ENCODE assay signal across 18 cellular contexts in the genomic region with DNA sequence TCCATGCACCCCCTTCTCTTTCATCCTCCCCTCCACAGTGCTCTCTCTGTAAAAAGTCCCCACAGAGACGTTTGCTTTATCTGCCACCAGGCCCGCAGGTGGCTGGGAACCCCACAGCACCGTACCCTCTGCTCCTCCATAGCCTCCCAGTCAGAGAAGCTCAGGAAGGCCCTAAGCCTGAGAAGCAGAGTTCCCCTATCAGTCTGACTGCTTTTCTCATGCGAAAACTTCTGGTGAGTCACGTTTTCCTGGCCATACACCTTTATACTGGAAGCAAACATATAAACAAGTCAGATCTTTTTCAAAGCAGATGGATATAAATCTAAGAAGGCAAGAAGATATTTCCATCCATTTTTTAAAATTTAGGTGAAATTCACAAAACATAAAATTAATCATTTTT. TPM values are rescaled to one million over a fixed set of nuclear protein-coding genes. Genes with fewer than 3 reads are reported as not detected.
DNase-seq lines count a peak whose midpoint lies in the region; ATAC-seq, FAIRE-seq and TF ChIP-seq lines count a peak whose summit lies in the region.
"Had no signal": no experiment of that assay in that cellular context is flagged by ENCODE, and none has a peak within 500 bp of the region (broad histone marks: within the 10 kb centered on the region; RNA-seq: fewer than 3 reads in every experiment).

No MANE protein-coding gene starts in this region.

- H3K36me3 ChIP-seq in H1 (ENCODE audit: control insufficient read depth in 2 of 4, insufficient read depth in 4 of 4, low read length in 3 of 4) (no peaks in the 10 kb centered on the region), sigmoid colon (no peaks in the 10 kb centered on the region)
- H3K36me3 ChIP-seq: ascending aorta, right lobe of liver, upper lobe of right lung had no signal

- no peak overlapping the region for H3K27ac Mint-ChIP-seq in activated CD8-positive, alpha-beta T cell treated with anti-CD3 and anti-CD28 coated beads for 36 hours
- H3K27ac Mint-ChIP-seq in activated CD8-positive, alpha-beta T cell treated with anti-CD3 and anti-CD28 coated beads, Interleukin-2, amount 10 ng/mL, durations not matched to agents 7 days and 5 days = no peak overlapping the region
- H3K27ac Mint-ChIP-seq in stimulated activated memory B cell treated with anti-CD40 and anti-IgM and Interleukin-4, amounts not matched to agents 10 μg/mL and 1 μg/mL and 100 μg/mL, for 72 hours = peak overlapping the region; percentile 99
- H3K27ac Mint-ChIP-seq in activated CD4-positive, alpha-beta memory T cell treated with anti-CD3 and anti-CD28 coated beads for 36 hours = no peak overlapping the region

- H3K4me1 ChIP-seq in H1 (replicated peaks in 1 of 4; ENCODE audit: control insufficient read depth in 3 of 4, insufficient read depth in 4 of 4, low read length in 3 of 4) (peaks cover 0 to 3% (median 0%) of the 10 kb centered on the region in 4 experiments; a peak in 1 of 7 replicates), sigmoid colon (peaks cover 0 to 14% (median 13%) of the 10 kb centered on the region in 4 donors)
- H3K4me1 ChIP-seq: right lobe of liver had no signal

- no peaks in the 10 kb centered on the region; a peak in 1 of 7 replicates for H3K27me3 ChIP-seq in H1 (replicated peaks in 1 of 4; ENCODE audit: control insufficient read depth in 3 of 4, extremely low read depth in 1 of 4, insufficient read depth in 3 of 4, low read length in 3 of 4)
- no peaks in the 10 kb centered on the region for H3K27me3 ChIP-seq in sigmoid colon
- H3K27me3 ChIP-seq: ascending aorta, right lobe of liver, upper lobe of right lung had no signal

- H2BK120ac ChIP-seq in H1 (replicated peaks; ENCODE audit: low read depth, low read length) = no peak overlapping the region

- intact Hi-C loops in activated CD8-positive, alpha-beta T cell treated with anti-CD3 and anti-CD28 coated beads for 36 hours (cut with micrococcal nuclease) = no loop called here
- intact Hi-C loops in activated CD4-positive, alpha-beta memory T cell treated with anti-CD3 and anti-CD28 coated beads for 36 hours (cut with micrococcal nuclease) = no loop called here
- intact Hi-C loops in sigmoid colon (cut with DNase I) = no loop called here

- H3K23ac ChIP-seq in H1 (ENCODE audit: insufficient read length) = no peak overlapping the region

- H3K4me3 ChIP-seq in H1 (ENCODE audit: extremely low read depth in 1 of 4, insufficient read depth in 2 of 4, low read depth in 3 of 4, low read length in 4 of 4) (no peak overlapping the region), sigmoid colon (no peak overlapping the region)
- H3K4me3 ChIP-seq: ascending aorta, K562, right lobe of liver, upper lobe of right lung had no signal

- TF ChIP-seq POLR2A in H1 (IDR thresholded peaks at IDR 0.05; ENCODE audit: control extremely low read depth in 1 of 2, low read depth in 2 of 2, low read length in 2 of 2) (no peak), sigmoid colon (IDR thresholded peaks at IDR 0.05) (no peak)

- no peak for TF ChIP-seq EP300 in H1 (IDR thresholded peaks at IDR 0.05; ENCODE audit: borderline replicate concordance in 1 of 2, low read depth in 2 of 2, low read length in 2 of 2)
- no peak for TF ChIP-seq EP300 in sigmoid colon (IDR thresholded peaks at IDR 0.05)

- H3K18ac ChIP-seq in H1 (ENCODE audit: extremely low read depth, low read length) = no peak overlapping the region

- no peak overlapping the region for H3K9ac ChIP-seq in H1 (replicated peaks in 1 of 4; ENCODE audit: extremely low read depth in 1 of 4, low read depth in 3 of 4, low read length in 3 of 4)

- H3K4me3 Mint-ChIP-seq in activated CD8-positive, alpha-beta T cell treated with anti-CD3 and anti-CD28 coated beads for 36 hours = no peak overlapping the region
- no peak overlapping the region for H3K4me3 Mint-ChIP-seq in activated CD8-positive, alpha-beta T cell treated with anti-CD3 and anti-CD28 coated beads, Interleukin-2, amount 10 ng/mL, durations not matched to agents 7 days and 5 days
- H3K4me3 Mint-ChIP-seq in stimulated activated memory B cell treated with anti-CD40 and anti-IgM and Interleukin-4, amounts not matched to agents 10 μg/mL and 1 μg/mL and 100 μg/mL, for 72 hours = peak overlapping the region; percentile 40
- H3K4me3 Mint-ChIP-seq in activated CD4-positive, alpha-beta memory T cell treated with anti-CD3 and anti-CD28 coated beads for 36 hours = no peak overlapping the region

- no peak overlapping the region for H3K56ac ChIP-seq in H1 (replicated peaks; ENCODE audit: insufficient read length, low read depth, low read length)

- peaks cover 28% of the 10 kb centered on the region for H3K4me1 Mint-ChIP-seq in activated CD8-positive, alpha-beta T cell treated with anti-CD3 and anti-CD28 coated beads for 36 hours (ENCODE audit: low read depth)
- H3K4me1 Mint-ChIP-seq in activated CD8-positive, alpha-beta T cell treated with anti-CD3 and anti-CD28 coated beads, Interleukin-2, amount 10 ng/mL, durations not matched to agents 7 days and 5 days (ENCODE audit: low read depth) = peaks cover 34% of the 10 kb centered on the region
- H3K4me1 Mint-ChIP-seq in stimulated activated memory B cell treated with anti-CD40 and anti-IgM and Interleukin-4, amounts not matched to agents 10 μg/mL and 1 μg/mL and 100 μg/mL, for 72 hours = peaks cover 71% of the 10 kb centered on the region
- peaks cover 6% of the 10 kb centered on the region for H3K4me1 Mint-ChIP-seq in activated CD4-positive, alpha-beta memory T cell treated with anti-CD3 and anti-CD28 coated beads for 36 hours (ENCODE audit: low read depth)

- TF ChIP-seq RAD21 in H1 (IDR thresholded peaks at IDR 0.05 in 1 of 2, conservative IDR thresholded peaks at IDR 0.05 in 1 of 2; ENCODE audit: low read depth in 2 of 2, low read length in 2 of 2) = no peak

- H2BK15ac ChIP-seq in H1 (ENCODE audit: low read length) = no peak overlapping the region

- no peak overlapping the region for H3K27ac ChIP-seq in H1 (ENCODE audit: low read depth, low read length)
- H3K27ac ChIP-seq in sigmoid colon = no peak overlapping the region
- H3K27ac ChIP-seq: ascending aorta, right lobe of liver, upper lobe of right lung had no signal

- H3K14ac ChIP-seq in H1 (ENCODE audit: insufficient read length) = no peak overlapping the region

- 77% methylated on average over 5 of the region's 5 CpGs; no CpG with 5 or more reads in 1 of the 2 experiments for WGBS in H1 (ENCODE audit: extremely low coverage in 1 of 2, insufficient coverage in 1 of 2, insufficient read length in 1 of 2, insufficient replicate concordance in 2 of 2, low coverage in 1 of 2, low lambda C conversion rate in 2 of 2, missing lambda C conversion rate in 1 of 2), 2 experiments
- WGBS in sigmoid colon, 2 donors = 70 to 76% methylated on average over 5 of the region's 5 CpGs

- H3K27me3 Mint-ChIP-seq in activated CD8-positive, alpha-beta T cell treated with anti-CD3 and anti-CD28 coated beads for 36 hours = no peaks in the 10 kb centered on the region
- no peaks in the 10 kb centered on the region for H3K27me3 Mint-ChIP-seq in activated CD8-positive, alpha-beta T cell treated with anti-CD3 and anti-CD28 coated beads, Interleukin-2, amount 10 ng/mL, durations not matched to agents 7 days and 5 days (ENCODE audit: low read depth)
- H3K27me3 Mint-ChIP-seq in stimulated activated memory B cell treated with anti-CD40 and anti-IgM and Interleukin-4, amounts not matched to agents 10 μg/mL and 1 μg/mL and 100 μg/mL, for 72 hours = no peaks in the 10 kb centered on the region
- peaks cover 2% of the 10 kb centered on the region for H3K27me3 Mint-ChIP-seq in activated CD4-positive, alpha-beta memory T cell treated with anti-CD3 and anti-CD28 coated beads for 36 hours

- H3K36me3 Mint-ChIP-seq in activated CD8-positive, alpha-beta T cell treated with anti-CD3 and anti-CD28 coated beads for 36 hours (ENCODE audit: low read depth) = no peaks in the 10 kb centered on the region
- H3K36me3 Mint-ChIP-seq in activated CD8-positive, alpha-beta T cell treated with anti-CD3 and anti-CD28 coated beads, Interleukin-2, amount 10 ng/mL, durations not matched to agents 7 days and 5 days (ENCODE audit: low read depth) = peaks cover 10% of the 10 kb centered on the region
- H3K36me3 Mint-ChIP-seq in stimulated activated memory B cell treated with anti-CD40 and anti-IgM and Interleukin-4, amounts not matched to agents 10 μg/mL and 1 μg/mL and 100 μg/mL, for 72 hours = peaks cover 15% of the 10 kb centered on the region
- no peaks in the 10 kb centered on the region for H3K36me3 Mint-ChIP-seq in activated CD4-positive, alpha-beta memory T cell treated with anti-CD3 and anti-CD28 coated beads for 36 hours

- CTCF ChIA-PET in activated CD8-positive, alpha-beta T cell treated with anti-CD3 and anti-CD28 coated beads for 36 hours (lab: Charles Lee) = no interaction called here
- CTCF ChIA-PET in activated CD8-positive, alpha-beta T cell treated with anti-CD3 and anti-CD28 coated beads, Interleukin-2, amount 10 ng/mL, durations not matched to agents 7 days and 5 days (lab: Charles Lee) = interaction anchor here (1.2 kb wide), 1 partner anchor 10 kb away, joined by 4 read pairs; no protein-coding TSS in a partner anchor
- CTCF ChIA-PET in H1 (lab: Charles Lee; ENCODE audit: partially characterized antibody) = interaction anchor here (1.1 kb wide), 1 partner anchor 12 kb away, joined by 3 read pairs; no protein-coding TSS in a partner anchor
- CTCF ChIA-PET in activated CD4-positive, alpha-beta memory T cell treated with anti-CD3 and anti-CD28 coated beads for 36 hours (lab: Charles Lee) = no interaction called here

- H3K9me3 Mint-ChIP-seq in activated CD8-positive, alpha-beta T cell treated with anti-CD3 and anti-CD28 coated beads for 36 hours = no peaks in the 10 kb centered on the region
- no peaks in the 10 kb centered on the region for H3K9me3 Mint-ChIP-seq in activated CD8-positive, alpha-beta T cell treated with anti-CD3 and anti-CD28 coated beads, Interleukin-2, amount 10 ng/mL, durations not matched to agents 7 days and 5 days (ENCODE audit: insufficient read depth)
- H3K9me3 Mint-ChIP-seq in stimulated activated memory B cell treated with anti-CD40 and anti-IgM and Interleukin-4, amounts not matched to agents 10 μg/mL and 1 μg/mL and 100 μg/mL, for 72 hours = peaks cover 4% of the 10 kb centered on the region
- H3K9me3 Mint-ChIP-seq in activated CD4-positive, alpha-beta memory T cell treated with anti-CD3 and anti-CD28 coated beads for 36 hours = peaks cover 3% of the 10 kb centered on the region

- H2BK12ac ChIP-seq in H1 (ENCODE audit: low read depth, low read length) = no peak overlapping the region

- H3K9me3 ChIP-seq in H1 (ENCODE audit: insufficient read depth in 2 of 2, low read depth in 1 of 2, low read length in 1 of 2) (no peaks in the 10 kb centered on the region), sigmoid colon (no peaks in the 10 kb centered on the region)
- H3K9me3 ChIP-seq: ascending aorta, right lobe of liver, upper lobe of right lung had no signal

- H3K79me2 ChIP-seq in H1 (ENCODE audit: control insufficient read depth in 1 of 2, insufficient read depth in 2 of 2, low read length in 2 of 2) = no peaks in the 10 kb centered on the region

- peak; percentile 24 for ATAC-seq in activated CD8-positive, alpha-beta T cell treated with anti-CD3 and anti-CD28 coated beads for 36 hours
- ATAC-seq in activated CD8-positive, alpha-beta T cell treated with anti-CD3 and anti-CD28 coated beads, Interleukin-2, amount 10 ng/mL, durations not matched to agents 7 days and 5 days = no peak
- peak; percentile 29 for ATAC-seq in stimulated activated memory B cell treated with anti-CD40 and anti-IgM and Interleukin-4, amounts not matched to agents 10 μg/mL and 1 μg/mL and 100 μg/mL, for 72 hours
- ATAC-seq: K562, right lobe of liver, upper lobe of right lung had no signal

- no peak for TF ChIP-seq CTCF in activated CD8-positive, alpha-beta T cell treated with anti-CD3 and anti-CD28 coated beads for 36 hours (IDR thresholded peaks at IDR 0.05)
- TF ChIP-seq CTCF in H1 (IDR thresholded peaks at IDR 0.05; ENCODE audit: control extremely low read depth in 1 of 3, insufficient read depth in 1 of 3, low read depth in 1 of 3, low read length in 3 of 3) (no peak), sigmoid colon (IDR thresholded peaks at IDR 0.05) (no peak)

- no peaks in the 10 kb centered on the region for H3K23me2 ChIP-seq in H1 (ENCODE audit: low read depth, low read length)

- H3K4ac ChIP-seq in H1 (replicated peaks; ENCODE audit: insufficient read length, low read depth, low read length) = no peak overlapping the region

- no peak overlapping the region for H3K4me2 ChIP-seq in H1 (ENCODE audit: insufficient read depth in 1 of 2, low read depth in 2 of 2, low read length in 2 of 2)

- H4K20me1 ChIP-seq in H1 (replicated peaks in 1 of 2; ENCODE audit: control insufficient read depth in 1 of 2, insufficient read depth in 2 of 2, low read length in 2 of 2) = no peaks in the 10 kb centered on the region

- H3K79me1 ChIP-seq in H1 (ENCODE audit: low read depth, low read length) = no peaks in the 10 kb centered on the region

- no peak for FAIRE-seq in H1 (lab: Jason Lieb, UNC)
- FAIRE-seq: K562 had no signal

- POLR2A ChIA-PET in activated CD8-positive, alpha-beta T cell treated with anti-CD3 and anti-CD28 coated beads for 36 hours (lab: Charles Lee) = interaction anchor here (0.6 kb wide), 1 partner anchor 52 kb away, joined by 4 read pairs; no protein-coding TSS in a partner anchor
- POLR2A ChIA-PET in activated CD8-positive, alpha-beta T cell treated with anti-CD3 and anti-CD28 coated beads, Interleukin-2, amount 10 ng/mL, durations not matched to agents 7 days and 5 days (lab: Charles Lee) = no interaction called here
- POLR2A ChIA-PET in H1 (lab: Charles Lee; ENCODE audit: partially characterized antibody) = no interaction called here
- POLR2A ChIA-PET in activated CD4-positive, alpha-beta memory T cell treated with anti-CD3 and anti-CD28 coated beads for 36 hours (lab: Charles Lee) = no interaction called here

- no peak overlapping the region for H2BK20ac ChIP-seq in H1 (ENCODE audit: low read length)

- no peak overlapping the region for H4K8ac ChIP-seq in H1 (ENCODE audit: extremely low read depth, insufficient read depth, low read length)

- H2AFZ ChIP-seq in H1 (ENCODE audit: low read length) = no peak overlapping the region

- no peak for DNase-seq in activated CD8-positive, alpha-beta T cell treated with anti-CD3 and anti-CD28 coated beads for 36 hours
- no peak for DNase-seq in activated CD8-positive, alpha-beta T cell treated with anti-CD3 and anti-CD28 coated beads, Interleukin-2, amount 10 ng/mL, durations not matched to agents 7 days and 5 days
- peak; percentile 37 for DNase-seq in NAMALWA (ENCODE audit: low spot score)
- no peak for DNase-seq in H1 (ENCODE audit: low read depth in 1 of 2, low spot score in 2 of 2)
- no peak for DNase-seq in NCI-H1930 (lab: John Stamatoyannopoulos, UW)
- no peak for DNase-seq in activated CD4-positive, alpha-beta memory T cell treated with anti-CD3 and anti-CD28 coated beads for 36 hours
- DNase-seq in sigmoid colon = no peak
- DNase-seq: activated CD8-positive, alpha-beta memory T cell treated with anti-CD3 and anti-CD28 coated beads, Interleukin-2, amount 50 U/mL, for 4 hours; Calu3; effector memory CD4-positive, alpha-beta T cell; NCI-H187 treated with DMSO at 0.1 percent for 48 hours; NCI-H226; right lobe of liver; T-helper 9 cell; upper lobe of right lung had no signal

- H4K91ac ChIP-seq in H1 (replicated peaks; ENCODE audit: insufficient read length, low read length) = no peak overlapping the region

- no peak overlapping the region for H4K5ac ChIP-seq in H1 (ENCODE audit: insufficient read length, low read depth, low read length)

- H2BK5ac ChIP-seq in H1 (ENCODE audit: low read depth, low read length) = no peak overlapping the region

- no peak overlapping the region for H2AK5ac ChIP-seq in H1 (ENCODE audit: low read depth, low read length)

RNA-seq across cellular contexts. Expression of a gene that starts 51.5 kb away (rescaled TPM):
- total RNA-seq in activated CD8-positive, alpha-beta T cell treated with anti-CD3 and anti-CD28 coated beads for 36 hours = 10 to 100 TPM; 16.4 to 17.6 TPM
- total RNA-seq in activated CD8-positive, alpha-beta T cell treated with anti-CD3 and anti-CD28 coated beads, Interleukin-2, amount 10 ng/mL, durations not matched to agents 7 days and 5 days = 10 to 100 TPM; 26.7 to 27.0 TPM
- total RNA-seq in H1 (2021; fragmentation: NEBNext Ultra II Directional; extraction: Animal tissue kit (Norgen Biotek cat#: 25700)) = 22.5 TPM in 2 replicates
- polyA plus RNA-seq in H1 (2011; rRNA removed) (14.3 and 15.6 TPM in 2 replicates), sigmoid colon (10 to 100 TPM; 11.6 to 15.4 (median 14.4) TPM)
- polyA plus RNA-seq in H1 (2011; cell fraction: cytosol; rRNA removed) = 12.6 TPM
- polyA plus RNA-seq in H1 (2011; cell fraction: nucleus; rRNA removed) = 26.9 TPM
- polyA plus RNA-seq in H1 (2012, experiment 1 of 2) = 8.7 to 13.9 TPM (median 10.7 TPM) in 4 replicates
- polyA plus RNA-seq in H1 (2012, experiment 2 of 2) = 1.2 TPM
- polyA plus RNA-seq in H1 (2013, experiment 1 of 2) = 10.5 TPM
- polyA plus RNA-seq in H1 (2013, experiment 2 of 2) = 10.3 TPM
- polyA minus RNA-seq in H1 (2011; rRNA and poly(A)+ RNA removed) = 29.3 and 33.4 TPM in 2 replicates
- 15.7 TPM for polyA minus RNA-seq in H1 (2011; cell fraction: cytosol; rRNA and poly(A)+ RNA removed)
- 41.5 TPM for polyA minus RNA-seq in H1 (2011; cell fraction: nucleus; rRNA and poly(A)+ RNA removed)
- 10 to 100 TPM; 15.9 to 19.5 TPM for total RNA-seq in activated CD4-positive, alpha-beta memory T cell treated with anti-CD3 and anti-CD28 coated beads for 36 hours
- 100 to 1,000 TPM in 1 of 4 donors, 10 to 100 TPM in 3; 78.8 to 123 (median 80.3) TPM for total RNA-seq in sigmoid colon

Comparison
In these comparisons a context has a peak if more than half of its experiments do, and no peak if none do; other contexts are left out.
1. CTCF ChIA-PET loops: an anchor here in activated CD8-positive, alpha-beta T cell treated with anti-CD3 and anti-CD28 coated beads, Interleukin-2, amount 10 ng/mL, durations not matched to agents 7 days and 5 days (1.2 kb wide) and H1 (1.1 kb wide); none called in activated CD8-positive, alpha-beta T cell treated with anti-CD3 and anti-CD28 coated beads for 36 hours and activated CD4-positive, alpha-beta memory T cell treated with anti-CD3 and anti-CD28 coated beads for 36 hours.